In genomic region chr2:38095996-38096861, GRCh38 we compare ENCODE assay signal across 8 cellular contexts. TPM values are rescaled to one million over a fixed set of nuclear protein-coding genes. Genes with fewer than 3 reads are reported as not detected.
DNase-seq lines count a peak whose midpoint lies in the region; ATAC-seq, FAIRE-seq and TF ChIP-seq lines count a peak whose summit lies in the region.

No MANE protein-coding gene starts in this region.

- no TSS peak for BruUV-seq in K562 (replicated peaks; lab: Mats Ljungman, UMichigan)

- peaks cover 76% of the 10 kb centered on the region for H3K4me1 Mint-ChIP-seq in nephron progenitor cell

- no peak overlapping the region for H3K9ac ChIP-seq in K562 (ENCODE audit: insufficient read depth in 1 of 2, low read depth in 2 of 2, low read length in 2 of 2)

- H3K4me2 ChIP-seq in K562 (ENCODE audit: insufficient read depth, low read length): no peak overlapping the region

- intact Hi-C loops in K562 (cut with micrococcal nuclease): no loop called here

- 1% methylated on average over 19 of the region's 19 CpGs for WGBS in K562 (ENCODE audit: insufficient coverage, low coverage, missing lambda C conversion rate)

- TF ChIP-seq CTCF in K562 (IDR thresholded peaks at IDR 0.05 in 2 of 3, conservative IDR thresholded peaks at IDR 0.05 in 1 of 3; ENCODE audit: insufficient read depth in 2 of 3, low read depth in 1 of 3, low read length in 3 of 3): no peak
- no peak for TF ChIP-seq CTCF in nephron progenitor cell (IDR thresholded peaks at IDR 0.05)

- no peak for FAIRE-seq in K562 (lab: Jason Lieb, UNC)

- ATAC-seq in GM18511 (IDR thresholded peaks at IDR 0.05; ENCODE audit: unreplicated experiment) (peak; percentile 74), HG03565 (IDR thresholded peaks at IDR 0.05; ENCODE audit: unreplicated experiment) (peak; percentile 44), K562 (no peak)

- no peaks in the 10 kb centered on the region for H3K9me3 ChIP-seq in K562 (replicated peaks; ENCODE audit: control insufficient read depth, insufficient read depth, low read depth, low read length)

- no peak for TF ChIP-seq EP300 in K562 (IDR thresholded peaks at IDR 0.05; ENCODE audit: low read length)

- no peak for DNase-seq in K562 (ENCODE audit: extremely low read depth in 1 of 4, low spot score in 3 of 4)
- DNase-seq in nephron progenitor cell: peak; percentile 13
- DNase-seq in glomerular visceral epithelial cell (ENCODE audit: extremely low spot score): no peak
- DNase-seq in stimulated activated CD4-positive, alpha-beta T cell treated with anti-CD3 and anti-CD28 coated beads, Interleukin-4, amount 100 ng/mL, for 1 hour: no peak
- no peak for DNase-seq in RKO (ENCODE audit: low spot score)
- DNase-seq in NCI-H2227 treated with DMSO at 0.1 percent for 48 hours (lab: John Stamatoyannopoulos, UW): no peak

- no peak for TF ChIP-seq POLR2A in K562 (conservative IDR thresholded peaks at IDR 0.05)

- POLR2A ChIA-PET in K562 (lab: Yijun Ruan, JAX): interaction anchor here (0.5 to 0.7 kb wide), 2 partner anchors 269 to 607 kb away, joined by 3 to 4 read pairs; no protein-coding TSS in a partner anchor

- H3K9me1 ChIP-seq in K562 (ENCODE audit: control insufficient read depth, insufficient read depth, low read length): no peaks in the 10 kb centered on the region

- TF ChIP-seq RAD21 in K562 (CRISPR knock-in tag; conservative IDR thresholded peaks at IDR 0.05 in 1 of 2, IDR thresholded peaks at IDR 0.05 in 1 of 2): no peak

- peaks cover 18 to 29% of the 10 kb centered on the region in 2 experiments; a peak in 4 of 5 replicates for H3K27me3 ChIP-seq in K562 (ENCODE audit: control insufficient read depth in 2 of 2, insufficient read depth in 2 of 2, low read length in 2 of 2)

- H3K4me1 ChIP-seq in K562 (replicated peaks in 1 of 2; ENCODE audit: control insufficient read depth in 2 of 2, insufficient read depth in 2 of 2, low read length in 2 of 2): 0 out of 5 replicates have a peak, but pooled peaks cover 0 to 2% of the 10 kb centered on the region in 2 experiments

- H3K27me3 Mint-ChIP-seq in nephron progenitor cell (ENCODE audit: low read depth, poor library complexity): peaks cover 22% of the 10 kb centered on the region

- in situ Hi-C loops in K562 (cut with MboI): no loop called here

- H3K4me3 Mint-ChIP-seq in nephron progenitor cell: no peak overlapping the region

- H3K79me2 ChIP-seq in K562 (ENCODE audit: control insufficient read depth, insufficient read depth, low read length): no peaks in the 10 kb centered on the region

- H4K20me1 ChIP-seq in K562 (replicated peaks; ENCODE audit: control insufficient read depth, insufficient read depth, low read length): no peaks in the 10 kb centered on the region

- H3K4me3 ChIP-seq in K562: no peak overlapping the region

- no peaks in the 10 kb centered on the region for H3K36me3 Mint-ChIP-seq in nephron progenitor cell (ENCODE audit: low read depth)

- H2AFZ ChIP-seq in K562 (ENCODE audit: low read depth, low read length): no peak overlapping the region

- H3K27ac ChIP-seq in K562 (ENCODE audit: extremely low read depth, low read depth, low read length): no peak overlapping the region

- H3K27ac Mint-ChIP-seq in nephron progenitor cell: no peak overlapping the region

- no peaks in the 10 kb centered on the region for H3K36me3 ChIP-seq in K562 (ENCODE audit: control insufficient read depth, insufficient read depth, low read length)

- no peaks in the 10 kb centered on the region for H3K9me3 Mint-ChIP-seq in nephron progenitor cell

- CTCF ChIA-PET in K562 (lab: Yijun Ruan, JAX; ENCODE audit: low intra/inter-chr PET ratio): no interaction called here

TF ChIP-seq in K562, 482 proteins besides CTCF, POLR2A, EP300 and RAD21:
- TF ChIP-seq EGR1 (conservative IDR thresholded peaks at IDR 0.05) (0 out of 2 replicates have a peak, but pooled peaks have one; percentile 14), ZNF318 (IDR thresholded peaks at IDR 0.05; ENCODE audit: borderline replicate concordance in 1 of 2, low read depth in 1 of 2) (no peak), ZNF76 (CRISPR knock-in tag; IDR thresholded peaks at IDR 0.05; ENCODE audit: borderline replicate concordance) (no peak)

RNA-seq across cellular contexts. Expression of gene CYP1B1, which starts 20.3 kb away (rescaled TPM):
- not detected in 2 replicates for total RNA-seq in K562 (2011; cell fraction: chromatin; rRNA removed; ENCODE audit: low replicate concordance)
- not detected in 2 replicates for total RNA-seq in K562 (2011; cell fraction: nucleolus; rRNA removed)
- not detected in 2 replicates for total RNA-seq in K562 (2011; cell fraction: nucleoplasm; rRNA removed)
- total RNA-seq in K562 (2014; rRNA removed) (not detected in 2 replicates), K562 (2014; rRNA removed; fragmentation: Illumina TruSeq; extraction: Trizol) (not detected in 2 replicates), K562 (2015; rRNA removed; fragmentation: Illumina TruSeq; extraction: Trizol) (not detected in 2 replicates), K562 (2021) (0.07 and 0.13 TPM in 2 replicates)
- polyA plus RNA-seq in K562 (2011; rRNA removed) (not detected in 2 replicates), K562 (2014; fragmentation: Illumina TruSeq; extraction: Trizol) (not detected in 2 replicates), K562 (2014; fragmentation: Nextera tagmentation; extraction: Ambion mirVana) (not detected), K562 (2014; rRNA removed) (not detected in 2 replicates)
- not detected in 2 replicates for polyA plus RNA-seq in K562 (2011; cell fraction: cytosol; rRNA removed)
- not detected in 2 replicates for polyA plus RNA-seq in K562 (2011; cell fraction: nucleus; rRNA removed)
- not detected in 2 replicates for polyA plus RNA-seq in K562 (2012)
- polyA minus RNA-seq in K562 (2011; rRNA and poly(A)+ RNA removed): not detected in 2 replicates
- not detected in 2 replicates for polyA minus RNA-seq in K562 (2011; cell fraction: cytosol; rRNA and poly(A)+ RNA removed)
- not detected in 2 replicates for polyA minus RNA-seq in K562 (2011; cell fraction: nucleus; rRNA and poly(A)+ RNA removed)
